Comparison of ENCODE assay signal across 1 cellular context in genomic region chr1:25861316-25862286, GRCh38.
TF ChIP-seq lines count a peak whose summit lies in the region.

No MANE protein-coding gene starts in this region.

TF ChIP-seq in HepG2, 621 proteins besides CTCF, POLR2A, EP300 and RAD21 (continued from another document and continues in another):
- TF ChIP-seq TBX3 (IDR thresholded peaks at IDR 0.05; ENCODE audit: borderline replicate concordance) = peak; percentile 51; the same call in 1 of the 2 replicates
- TF ChIP-seq SPEN (CRISPR knock-in tag; IDR thresholded peaks at IDR 0.05; ENCODE audit: low read depth) = no peak; the same call in 1 of the 2 replicates
- no peak for TF ChIP-seq GABPA (IDR thresholded peaks at IDR 0.05; ENCODE audit: low read depth, low read length)
- peak; percentile 82 for TF ChIP-seq GABPA (CRISPR knock-in tag; IDR thresholded peaks at IDR 0.05; ENCODE audit: low read depth)
- peak; percentile 55; the same call in 1 of the 2 replicates for TF ChIP-seq GABPB1 (CRISPR knock-in tag; IDR thresholded peaks at IDR 0.05)
- TF ChIP-seq ZNF253 (CRISPR knock-in tag; IDR thresholded peaks at IDR 0.05; ENCODE audit: borderline replicate concordance) = no peak
- TF ChIP-seq TP53 (CRISPR knock-in tag; conservative IDR thresholded peaks at IDR 0.05) = 0 out of 2 replicates have a peak, but pooled peaks have one; percentile 32
- peak; percentile 24; the same call in 1 of the 2 replicates for TF ChIP-seq ZNF143 (CRISPR knock-in tag; IDR thresholded peaks at IDR 0.05)
- TF ChIP-seq LCORL (IDR thresholded peaks at IDR 0.05) = no peak
- peak; percentile 32; the same call in 1 of the 2 replicates for TF ChIP-seq LCORL (CRISPR knock-in tag; IDR thresholded peaks at IDR 0.05)
- TF ChIP-seq FOXJ3 (CRISPR knock-in tag; IDR thresholded peaks at IDR 0.05; ENCODE audit: borderline replicate concordance) = peak; percentile 36; the same call in 1 of the 2 replicates
- peak; percentile 90 for TF ChIP-seq RXRA (CRISPR knock-in tag; IDR thresholded peaks at IDR 0.05)
- 0 out of 2 replicates have a peak, but pooled peaks have one; percentile 18 for TF ChIP-seq ZNF639 (CRISPR knock-in tag; conservative IDR thresholded peaks at IDR 0.05)
- peak; percentile 85 for TF ChIP-seq ZBTB38 (CRISPR knock-in tag; IDR thresholded peaks at IDR 0.05)
- no peak for TF ChIP-seq PAF1 (CRISPR knock-in tag; IDR thresholded peaks at IDR 0.05)
- peak in 1 of 2 experiments; percentile 52; a peak in 1 of 4 replicates for TF ChIP-seq REST (IDR thresholded peaks at IDR 0.05; ENCODE audit: borderline replicate concordance in 1 of 2, low read depth in 1 of 2, low read length in 2 of 2)
- no peak for TF ChIP-seq ZNF232 (CRISPR knock-in tag; IDR thresholded peaks at IDR 0.05; ENCODE audit: borderline replicate concordance)
- no peak; the same call in 1 of the 2 replicates for TF ChIP-seq TAF1 (CRISPR knock-in tag; IDR thresholded peaks at IDR 0.05)
- TF ChIP-seq CHCHD3 (CRISPR knock-in tag; IDR thresholded peaks at IDR 0.05) = no peak
- no peak for TF ChIP-seq ZFP90 (CRISPR knock-in tag; IDR thresholded peaks at IDR 0.05; ENCODE audit: borderline replicate concordance)
- TF ChIP-seq ZNF605 (CRISPR knock-in tag; IDR thresholded peaks at IDR 0.05) = peak; percentile 60; the same call in 1 of the 2 replicates
- TF ChIP-seq, protein P1, sequence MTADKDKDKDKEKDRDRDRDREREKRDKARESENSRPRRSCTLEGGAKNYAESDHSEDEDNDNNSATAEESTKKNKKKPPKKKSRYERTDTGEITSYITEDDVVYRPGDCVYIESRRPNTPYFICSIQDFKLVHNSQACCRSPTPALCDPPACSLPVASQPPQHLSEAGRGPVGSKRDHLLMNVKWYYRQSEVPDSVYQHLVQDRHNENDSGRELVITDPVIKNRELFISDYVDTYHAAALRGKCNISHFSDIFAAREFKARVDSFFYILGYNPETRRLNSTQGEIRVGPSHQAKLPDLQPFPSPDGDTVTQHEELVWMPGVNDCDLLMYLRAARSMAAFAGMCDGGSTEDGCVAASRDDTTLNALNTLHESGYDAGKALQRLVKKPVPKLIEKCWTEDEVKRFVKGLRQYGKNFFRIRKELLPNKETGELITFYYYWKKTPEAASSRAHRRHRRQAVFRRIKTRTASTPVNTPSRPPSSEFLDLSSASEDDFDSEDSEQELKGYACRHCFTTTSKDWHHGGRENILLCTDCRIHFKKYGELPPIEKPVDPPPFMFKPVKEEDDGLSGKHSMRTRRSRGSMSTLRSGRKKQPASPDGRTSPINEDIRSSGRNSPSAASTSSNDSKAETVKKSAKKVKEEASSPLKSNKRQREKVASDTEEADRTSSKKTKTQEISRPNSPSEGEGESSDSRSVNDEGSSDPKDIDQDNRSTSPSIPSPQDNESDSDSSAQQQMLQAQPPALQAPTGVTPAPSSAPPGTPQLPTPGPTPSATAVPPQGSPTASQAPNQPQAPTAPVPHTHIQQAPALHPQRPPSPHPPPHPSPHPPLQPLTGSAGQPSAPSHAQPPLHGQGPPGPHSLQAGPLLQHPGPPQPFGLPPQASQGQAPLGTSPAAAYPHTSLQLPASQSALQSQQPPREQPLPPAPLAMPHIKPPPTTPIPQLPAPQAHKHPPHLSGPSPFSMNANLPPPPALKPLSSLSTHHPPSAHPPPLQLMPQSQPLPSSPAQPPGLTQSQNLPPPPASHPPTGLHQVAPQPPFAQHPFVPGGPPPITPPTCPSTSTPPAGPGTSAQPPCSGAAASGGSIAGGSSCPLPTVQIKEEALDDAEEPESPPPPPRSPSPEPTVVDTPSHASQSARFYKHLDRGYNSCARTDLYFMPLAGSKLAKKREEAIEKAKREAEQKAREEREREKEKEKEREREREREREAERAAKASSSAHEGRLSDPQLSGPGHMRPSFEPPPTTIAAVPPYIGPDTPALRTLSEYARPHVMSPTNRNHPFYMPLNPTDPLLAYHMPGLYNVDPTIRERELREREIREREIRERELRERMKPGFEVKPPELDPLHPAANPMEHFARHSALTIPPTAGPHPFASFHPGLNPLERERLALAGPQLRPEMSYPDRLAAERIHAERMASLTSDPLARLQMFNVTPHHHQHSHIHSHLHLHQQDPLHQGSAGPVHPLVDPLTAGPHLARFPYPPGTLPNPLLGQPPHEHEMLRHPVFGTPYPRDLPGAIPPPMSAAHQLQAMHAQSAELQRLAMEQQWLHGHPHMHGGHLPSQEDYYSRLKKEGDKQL (CRISPR knock-in tag; IDR thresholded peaks at IDR 0.05; ENCODE audit: low read depth) = no peak; the same call in 1 of the 2 replicates
- TF ChIP-seq, protein P2, sequence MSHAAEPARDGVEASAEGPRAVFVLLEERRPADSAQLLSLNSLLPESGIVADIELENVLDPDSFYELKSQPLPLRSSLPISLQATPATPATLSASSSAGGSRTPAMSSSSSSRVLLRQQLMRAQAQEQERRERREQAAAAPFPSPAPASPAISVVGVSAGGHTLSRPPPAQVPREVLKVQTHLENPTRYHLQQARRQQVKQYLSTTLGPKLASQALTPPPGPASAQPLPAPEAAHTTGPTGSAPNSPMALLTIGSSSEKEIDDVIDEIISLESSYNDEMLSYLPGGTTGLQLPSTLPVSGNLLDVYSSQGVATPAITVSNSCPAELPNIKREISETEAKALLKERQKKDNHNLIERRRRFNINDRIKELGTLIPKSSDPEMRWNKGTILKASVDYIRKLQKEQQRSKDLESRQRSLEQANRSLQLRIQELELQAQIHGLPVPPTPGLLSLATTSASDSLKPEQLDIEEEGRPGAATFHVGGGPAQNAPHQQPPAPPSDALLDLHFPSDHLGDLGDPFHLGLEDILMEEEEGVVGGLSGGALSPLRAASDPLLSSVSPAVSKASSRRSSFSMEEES (CRISPR knock-in tag; IDR thresholded peaks at IDR 0.05) = 0 out of 2 replicates have a peak, but pooled peaks have one; percentile 31
- no peak for TF ChIP-seq HBP1 (CRISPR knock-in tag; IDR thresholded peaks at IDR 0.05; ENCODE audit: low read depth)
- peak; percentile 77; the same call in 1 of the 2 replicates for TF ChIP-seq NCOA2 (CRISPR knock-in tag; IDR thresholded peaks at IDR 0.05)
- no peak for TF ChIP-seq CSRNP2 (CRISPR knock-in tag; conservative IDR thresholded peaks at IDR 0.05; ENCODE audit: low read depth)
- TF ChIP-seq ELF4 (CRISPR knock-in tag; IDR thresholded peaks at IDR 0.05; ENCODE audit: borderline replicate concordance) = 0 out of 2 replicates have a peak, but pooled peaks have one; percentile 36
- no peak for TF ChIP-seq ZSCAN31 (CRISPR knock-in tag; IDR thresholded peaks at IDR 0.05; ENCODE audit: low read depth)
- TF ChIP-seq SRSF1 (optimal IDR thresholded peaks at IDR 0.05; ENCODE audit: low read depth, low read length) = no peak
- no peak for TF ChIP-seq ZBTB34 (CRISPR knock-in tag; IDR thresholded peaks at IDR 0.05)
- TF ChIP-seq IRF2 (CRISPR knock-in tag; IDR thresholded peaks at IDR 0.05) = peak; percentile 29; the same call in 1 of the 2 replicates
- TF ChIP-seq, protein P3, sequence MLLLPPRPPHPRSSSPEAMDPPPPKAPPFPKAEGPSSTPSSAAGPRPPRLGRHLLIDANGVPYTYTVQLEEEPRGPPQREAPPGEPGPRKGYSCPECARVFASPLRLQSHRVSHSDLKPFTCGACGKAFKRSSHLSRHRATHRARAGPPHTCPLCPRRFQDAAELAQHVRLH (CRISPR knock-in tag; IDR thresholded peaks at IDR 0.05; ENCODE audit: borderline replicate concordance, low read depth) = no peak
- TF ChIP-seq, protein P4, sequence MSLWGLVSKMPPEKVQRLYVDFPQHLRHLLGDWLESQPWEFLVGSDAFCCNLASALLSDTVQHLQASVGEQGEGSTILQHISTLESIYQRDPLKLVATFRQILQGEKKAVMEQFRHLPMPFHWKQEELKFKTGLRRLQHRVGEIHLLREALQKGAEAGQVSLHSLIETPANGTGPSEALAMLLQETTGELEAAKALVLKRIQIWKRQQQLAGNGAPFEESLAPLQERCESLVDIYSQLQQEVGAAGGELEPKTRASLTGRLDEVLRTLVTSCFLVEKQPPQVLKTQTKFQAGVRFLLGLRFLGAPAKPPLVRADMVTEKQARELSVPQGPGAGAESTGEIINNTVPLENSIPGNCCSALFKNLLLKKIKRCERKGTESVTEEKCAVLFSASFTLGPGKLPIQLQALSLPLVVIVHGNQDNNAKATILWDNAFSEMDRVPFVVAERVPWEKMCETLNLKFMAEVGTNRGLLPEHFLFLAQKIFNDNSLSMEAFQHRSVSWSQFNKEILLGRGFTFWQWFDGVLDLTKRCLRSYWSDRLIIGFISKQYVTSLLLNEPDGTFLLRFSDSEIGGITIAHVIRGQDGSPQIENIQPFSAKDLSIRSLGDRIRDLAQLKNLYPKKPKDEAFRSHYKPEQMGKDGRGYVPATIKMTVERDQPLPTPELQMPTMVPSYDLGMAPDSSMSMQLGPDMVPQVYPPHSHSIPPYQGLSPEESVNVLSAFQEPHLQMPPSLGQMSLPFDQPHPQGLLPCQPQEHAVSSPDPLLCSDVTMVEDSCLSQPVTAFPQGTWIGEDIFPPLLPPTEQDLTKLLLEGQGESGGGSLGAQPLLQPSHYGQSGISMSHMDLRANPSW (CRISPR knock-in tag; IDR thresholded peaks at IDR 0.05; ENCODE audit: borderline replicate concordance) = no peak
- TF ChIP-seq ZC3H4 (CRISPR knock-in tag; IDR thresholded peaks at IDR 0.05; ENCODE audit: borderline replicate concordance) = no peak
- no peak for TF ChIP-seq KLF9 (CRISPR knock-in tag; IDR thresholded peaks at IDR 0.05; ENCODE audit: low read depth)
- TF ChIP-seq ZNF17 (CRISPR knock-in tag; IDR thresholded peaks at IDR 0.05) = no peak
- TF ChIP-seq ATF1 (CRISPR knock-in tag; IDR thresholded peaks at IDR 0.05) = peak; percentile 35; the same call in 1 of the 2 replicates
- no peak for TF ChIP-seq ZNF446 (CRISPR knock-in tag; IDR thresholded peaks at IDR 0.05)
- TF ChIP-seq ATF4 (CRISPR knock-in tag; IDR thresholded peaks at IDR 0.05) = 0 out of 4 replicates have a peak, but pooled peaks of 1 of the 2 experiments have one; percentile 16
